16 cellular contexts compared by ENCODE assay signal in genomic region chr2:219079417-219079816, GRCh38. TPM values are rescaled to one million over a fixed set of nuclear protein-coding genes. Genes with fewer than 3 reads are reported as not detected.
DNase-seq lines count a peak whose midpoint lies in the region; ATAC-seq and TF ChIP-seq lines count a peak whose summit lies in the region.
"Had no signal": no experiment of that assay in that cellular context is flagged by ENCODE, and none has a peak within 500 bp of the region (broad histone marks: within the 10 kb centered on the region; RNA-seq: fewer than 3 reads in every experiment).

No MANE protein-coding gene starts in this region.

- H3K4me2 ChIP-seq in PC-3 (ENCODE audit: low read length) = no peak overlapping the region

- no peak overlapping the region for H3K9ac ChIP-seq in PC-3 (ENCODE audit: low read length)

- no peak for TF ChIP-seq CTCF in PC-3 (conservative IDR thresholded peaks at IDR 0.05; ENCODE audit: low read depth, low read length)
- TF ChIP-seq CTCF in fibroblast of mammary gland (conservative IDR thresholded peaks at IDR 0.05; ENCODE audit: control insufficient read depth, insufficient read depth, low read depth, low read length) = no peak
- TF ChIP-seq CTCF in coronary artery (IDR thresholded peaks at IDR 0.05) = no peak

- no peaks in the 10 kb centered on the region for H3K36me3 ChIP-seq in PC-3 (ENCODE audit: low read depth, low read length)
- H3K36me3 ChIP-seq in effector memory CD4-positive, alpha-beta T cell (ENCODE audit: control insufficient read depth, insufficient read depth, low read length) = peaks cover 29% of the 10 kb centered on the region

- no peak overlapping the region for H3K4me3 ChIP-seq in PC-3 (ENCODE audit: low read length)
- no peak overlapping the region for H3K4me3 ChIP-seq in fibroblast of mammary gland (ENCODE audit: control insufficient read depth, low read depth, low read length)
- H3K4me3 ChIP-seq in effector memory CD4-positive, alpha-beta T cell (ENCODE audit: insufficient read depth, low read depth, low read length, poor library complexity, severe bottlenecking) = no peak overlapping the region
- H3K4me3 ChIP-seq in coronary artery = no peak overlapping the region
- H3K4me3 ChIP-seq: sigmoid colon had no signal

- H3K9me3 ChIP-seq in PC-3 (ENCODE audit: low read length) = no peaks in the 10 kb centered on the region
- H3K9me3 ChIP-seq in effector memory CD4-positive, alpha-beta T cell (ENCODE audit: control insufficient read depth, low read length) = no peaks in the 10 kb centered on the region
- H3K9me3 ChIP-seq: BE2C, sigmoid colon had no signal

- no TSS peak for BruUV-seq in PC-3 (replicated peaks; lab: Mats Ljungman, UMichigan)

- POLR2A ChIA-PET in PC-3 (lab: Charles Lee; ENCODE audit: unreplicated experiment) = no interaction called here

- H3K79me2 ChIP-seq in PC-3 (ENCODE audit: low read length) = no peaks in the 10 kb centered on the region

- H3K27ac ChIP-seq in PC-3 (ENCODE audit: low read length) = no peak overlapping the region
- no peak overlapping the region for H3K27ac ChIP-seq in effector memory CD4-positive, alpha-beta T cell (ENCODE audit: insufficient read depth, low read length, poor library complexity, severe bottlenecking)
- no peak overlapping the region for H3K27ac ChIP-seq in coronary artery
- H3K27ac ChIP-seq: sigmoid colon had no signal

- peaks cover 11% of the 10 kb centered on the region for H3K4me1 ChIP-seq in PC-3 (ENCODE audit: insufficient read depth, low read length)
- no peaks in the 10 kb centered on the region for H3K4me1 ChIP-seq in effector memory CD4-positive, alpha-beta T cell (ENCODE audit: control insufficient read depth, insufficient read depth, low read length, poor library complexity, severe bottlenecking)
- H3K4me1 ChIP-seq: BE2C, sigmoid colon had no signal

- peak; percentile 38 for DNase-seq in EL
- DNase-seq in PC-3 = peak; percentile 63
- peak; percentile 49 for DNase-seq in fibroblast of mammary gland (ENCODE audit: low read depth)
- peak; percentile 73 for DNase-seq in renal cortical epithelial cell (ENCODE audit: low read depth)
- DNase-seq in effector memory CD4-positive, alpha-beta T cell = no peak
- DNase-seq in coronary artery (ENCODE audit: low spot score) = no peak
- DNase-seq in sciatic nerve (ENCODE audit: low spot score) = no peak
- DNase-seq: activated naive CD4-positive, alpha-beta T cell treated with anti-CD3 and anti-CD28 coated beads for 36 hours; activated T-cell treated with anti-CD3 and anti-CD28 coated beads for 4 hours; BE2C; effector CD4-positive, alpha-beta T cell; GDM1; nucleus accumbens; sigmoid colon; stimulated activated CD4-positive, alpha-beta T cell treated with anti-CD3 and anti-CD28 coated beads, Interleukin-2, amount 100 ng/mL, for 48 hours; SW 1271 had no signal

- H3K27me3 ChIP-seq in PC-3 (ENCODE audit: low read length) = no peaks in the 10 kb centered on the region
- H3K27me3 ChIP-seq in effector memory CD4-positive, alpha-beta T cell (replicated peaks; ENCODE audit: control insufficient read depth, insufficient read depth, low read length, poor library complexity, severe bottlenecking) = no peaks in the 10 kb centered on the region
- H3K27me3 ChIP-seq: BE2C, sigmoid colon had no signal

- H4K20me1 ChIP-seq in PC-3 (ENCODE audit: low read length) = no peaks in the 10 kb centered on the region

- no peaks in the 10 kb centered on the region for H3F3A ChIP-seq in PC-3 (ENCODE audit: low read length, unreplicated experiment)

- ATAC-seq in PC-3 (peak; percentile 69), sciatic nerve (no peak)

- intact Hi-C loops in PC-3 (cut with micrococcal nuclease) (no loop called here), sciatic nerve (cut with DNase I) (no loop called here)

- no peak overlapping the region for H2AFZ ChIP-seq in PC-3 (ENCODE audit: low read length)

- no peaks in the 10 kb centered on the region for H3K9me2 ChIP-seq in PC-3 (replicated peaks; ENCODE audit: low read length)

- CTCF ChIA-PET in PC-3 (lab: Charles Lee) = interaction anchor here (1.1 kb wide), 1 partner anchor 50 kb away, joined by 3 read pairs; no protein-coding TSS in a partner anchor

RNA-seq across cellular contexts. Expression of gene IHH, which starts 18.7 kb away (rescaled TPM):
- total RNA-seq in PC-3 (2014; rRNA removed) = 0.07 TPM in 1 of 2 replicates, not detected in the other
- 0.25 TPM in 1 of 2 replicates, not detected in the other for total RNA-seq in renal cortical epithelial cell
- total RNA-seq in sciatic nerve = 0.22 TPM
- total RNA-seq: activated naive CD4-positive, alpha-beta T cell treated with anti-CD3 and anti-CD28 coated beads for 36 hours; sigmoid colon had no signal

RNA-seq across cellular contexts. Expression of gene CFAP65, which starts 38.1 kb away (rescaled TPM):
- total RNA-seq in PC-3 (2014; rRNA removed) (0.17 and 0.18 TPM in 2 replicates), renal cortical epithelial cell (0.65 TPM in 1 of 2 replicates, not detected in the other), sciatic nerve (0.18 TPM)
- total RNA-seq: activated naive CD4-positive, alpha-beta T cell treated with anti-CD3 and anti-CD28 coated beads for 36 hours; sigmoid colon had no signal

Comparison
In these comparisons a context has a peak if more than half of its experiments do, and no peak if none do; other contexts are left out.
1. DNase-seq: peak in EL (single experiment), PC-3 (single experiment), fibroblast of mammary gland (single experiment) and renal cortical epithelial cell (single experiment); none in effector memory CD4-positive, alpha-beta T cell (0 of 3), coronary artery (single experiment) and sciatic nerve (single experiment).